ENCODE assay signal across 21 cellular contexts in genomic region chr22:36565152-36565507, GRCh38.
"Had no signal": no experiment of that assay in that cellular context is flagged by ENCODE, and none has a peak within 500 bp of the region (broad histone marks: within the 10 kb centered on the region; RNA-seq: fewer than 3 reads in every experiment).

No MANE protein-coding gene starts in this region.

- H3K27ac ChIP-seq: coronary artery, epithelial cell of prostate, esophagus squamous epithelium, gastrocnemius medialis, heart right ventricle, left lung, lower lobe of right lung had no signal

- H3K4me3 Mint-ChIP-seq: effector memory CD8-positive, alpha-beta T cell; endodermal cell; mesothelial cell of epicardium; naive B cell had no signal

- H3K9me3 ChIP-seq: esophagus squamous epithelium, gastrocnemius medialis, heart right ventricle, left lung, lower lobe of right lung, mucosa of descending colon had no signal

- ATAC-seq: effector memory CD8-positive, alpha-beta T cell; gastrocnemius medialis; heart right ventricle; left cardiac atrium; left lung; left ventricle myocardium superior; lower lobe of right lung; mucosa of descending colon had no signal

- H3K36me3 ChIP-seq: esophagus squamous epithelium, gastrocnemius medialis, heart right ventricle, left lung, lower lobe of right lung had no signal

- H3K4me1 Mint-ChIP-seq: mesothelial cell of epicardium had no signal

- H3K4me3 ChIP-seq: coronary artery, esophagus squamous epithelium, gastrocnemius medialis, heart right ventricle, left lung, lower lobe of right lung, mucosa of descending colon had no signal

- H3K4me1 ChIP-seq: gastrocnemius medialis, left lung, lower lobe of right lung had no signal

- H3K27ac Mint-ChIP-seq: effector memory CD8-positive, alpha-beta T cell; endodermal cell; mesothelial cell of epicardium had no signal

- H3K36me3 Mint-ChIP-seq: mesothelial cell of epicardium, naive B cell had no signal

- DNase-seq: dermis blood vessel endothelial cell; effector CD8-positive, alpha-beta T cell; effector memory CD8-positive, alpha-beta T cell; endodermal cell; erythroblast; esophagus squamous epithelium; foreskin melanocyte; gastrocnemius medialis; glutamatergic neuron; heart right ventricle; hippocampal formation; left cardiac atrium; left lung; left ventricle myocardium superior; lower lobe of right lung; mesenchymal stem cell; mucosa of descending colon; naive B cell had no signal

- H3K9me3 Mint-ChIP-seq: effector memory CD8-positive, alpha-beta T cell; endodermal cell; mesothelial cell of epicardium had no signal
